ENCODE assay signal across 30 cellular contexts in the genomic region with DNA sequence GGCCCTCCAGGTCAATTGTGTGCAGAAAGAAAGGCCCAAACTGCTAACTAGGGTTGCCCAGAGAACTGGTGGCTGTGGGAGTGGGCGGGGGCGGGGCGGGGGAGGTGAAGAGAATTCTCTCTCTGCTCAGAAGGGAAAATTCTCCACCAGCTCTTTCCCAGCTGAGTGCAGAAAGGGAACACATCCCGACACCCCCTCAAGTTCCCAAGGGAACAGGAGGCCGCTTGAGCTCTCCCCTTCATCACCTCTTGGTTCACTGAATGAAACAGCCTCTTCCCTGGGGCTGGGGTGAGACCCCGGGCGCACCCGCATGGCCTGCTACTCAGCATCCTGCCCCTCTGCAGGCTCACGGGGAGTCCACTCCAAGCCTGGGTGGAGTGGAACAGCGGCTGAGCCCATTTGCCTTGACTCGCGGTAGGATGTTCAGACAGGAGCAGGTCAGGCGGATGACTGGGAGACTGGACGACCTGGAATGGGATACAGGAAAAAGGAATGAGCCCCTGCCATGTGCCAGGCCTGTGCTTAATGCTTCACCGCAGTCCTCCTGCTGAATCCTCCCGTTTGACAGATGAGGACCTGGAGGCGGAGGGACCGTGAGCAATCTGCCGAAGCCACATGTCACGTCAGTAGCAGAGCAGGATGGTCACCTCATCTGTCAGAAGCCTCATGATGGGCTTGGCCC.
"Had no signal": no experiment of that assay in that cellular context is flagged by ENCODE, and none has a peak within 500 bp of the region (broad histone marks: within the 10 kb centered on the region; RNA-seq: fewer than 3 reads in every experiment).

No MANE protein-coding gene starts in this region.

- H3K4me3 ChIP-seq: adrenal gland, body of pancreas, colonic mucosa, gastrocnemius medialis, hepatocyte, right lobe of liver, stomach, thyroid gland, upper lobe of left lung, vagina had no signal

- H3K36me3 ChIP-seq: adrenal gland, colonic mucosa, gastrocnemius medialis, right lobe of liver, stomach, thyroid gland, upper lobe of left lung, vagina had no signal

- H3K4me1 ChIP-seq: body of pancreas, colonic mucosa, gastrocnemius medialis, right lobe of liver, vagina had no signal

- H3K9me3 ChIP-seq: adrenal gland, body of pancreas, colonic mucosa, gastrocnemius medialis, right lobe of liver, stomach, thyroid gland, upper lobe of left lung, vagina had no signal

- DNase-seq: activated CD4-positive, alpha-beta T cell treated with anti-CD3 and anti-CD28 coated beads for 48 hours; activated CD4-positive, alpha-beta T cell treated with anti-CD3 and anti-CD28 coated beads, Interleukin-2, amount 50 U/mL, for 48 hours; activated CD8-positive, alpha-beta memory T cell treated with anti-CD3 and anti-CD28 coated beads for 24 hours; activated CD8-positive, alpha-beta memory T cell treated with anti-CD3 and anti-CD28 coated beads, Interleukin-2, amount 50 U/mL, for 4 hours; activated effector memory CD4-positive, alpha-beta T cell treated with anti-CD3 and anti-CD28 coated beads, Interleukin-2, amount 50 U/mL, for 16 hours; activated naive CD4-positive, alpha-beta T cell treated with anti-CD3 and anti-CD28 coated beads for 36 hours; activated naive CD8-positive, alpha-beta T cell treated with anti-CD3 and anti-CD28 coated beads for 36 hours; activated T-cell treated with anti-CD3 and anti-CD28 coated beads, Interleukin-2, amount 50 U/mL, for 1 hour; adrenal gland; aorta; body of pancreas; cerebellar nuclear complex; colonic mucosa; effector memory CD4-positive, alpha-beta T cell; erythroblast; gastrocnemius medialis; glutamatergic neuron; islet precursor cell; left ventricle myocardium superior; midbrain; naive thymus-derived CD4-positive, alpha-beta T cell; right lobe of liver; stimulated activated CD4-positive, alpha-beta T cell treated with anti-CD3 and anti-CD28 coated beads, Interleukin-4, amount 100 ng/mL, for 24 hours; stomach; T-helper 9 cell; thyroid gland had no signal

- H3K27ac ChIP-seq: adrenal gland, body of pancreas, colonic mucosa, gastrocnemius medialis, right lobe of liver, stomach, thyroid gland, upper lobe of left lung, vagina, VCaP had no signal

- H3K27me3 ChIP-seq: adrenal gland, body of pancreas, colonic mucosa, gastrocnemius medialis, hepatocyte, right lobe of liver, stomach, thyroid gland, upper lobe of left lung, vagina had no signal

- H2AFZ ChIP-seq: hepatocyte had no signal
